Comparison of ENCODE assay signal across 4 cellular contexts in genomic region chr1:25412870-25413623, GRCh38. TPM values are rescaled to one million over a fixed set of nuclear protein-coding genes. Genes with fewer than 3 reads are reported as not detected.
"Had no signal": no experiment of that assay in that cellular context is flagged by ENCODE, and none has a peak within 500 bp of the region (broad histone marks: within the 10 kb centered on the region; RNA-seq: fewer than 3 reads in every experiment).

No MANE protein-coding gene starts in this region.

RNA-seq across cellular contexts. Expression of gene RHCE, which starts 7.6 kb away (rescaled TPM):
- total RNA-seq: gastroesophageal sphincter, mononuclear cell, natural killer cell had no signal
- polyA plus RNA-seq: immature natural killer cell had no signal
